In genomic region chr2:204407209-204408070, GRCh38 we compare ENCODE assay signal across 17 cellular contexts.
DNase-seq lines count a peak whose midpoint lies in the region; ATAC-seq and TF ChIP-seq lines count a peak whose summit lies in the region.
"Had no signal": no experiment of that assay in that cellular context is flagged by ENCODE, and none has a peak within 500 bp of the region (broad histone marks: within the 10 kb centered on the region; RNA-seq: fewer than 3 reads in every experiment).

No MANE protein-coding gene starts in this region.

- DNase-seq in HT1080 (ENCODE audit: low read depth) (peak; percentile 12), T1000 (lab: John Stamatoyannopoulos, UW) (peak; percentile 5), kidney glomerular epithelial cell (lab: John Stamatoyannopoulos, UW) (peak; percentile 0), right cardiac atrium (no peak), GM13976 (ENCODE audit: low spot score) (no peak)
- DNase-seq in stimulated activated CD4-positive, alpha-beta T cell treated with anti-CD3 and anti-CD28 coated beads, Interleukin-4, amount 100 ng/mL, for 24 hours: no peak
- DNase-seq: activated CD4-positive, alpha-beta T cell treated with anti-CD3 and anti-CD28 coated beads for 48 hours; anterior cingulate cortex; GM23248; Karpas-422; posterior cingulate gyrus; stimulated activated CD4-positive, alpha-beta T cell treated with anti-CD3 and anti-CD28 coated beads, Interleukin-1b, Interleukin-23, amount 100 ng/mL, for 48 hours had no signal

- no peak for TF ChIP-seq CTCF in 22Rv1 (IDR thresholded peaks at IDR 0.05)
- no peak for TF ChIP-seq CTCF in GM13976 (IDR thresholded peaks at IDR 0.05; ENCODE audit: borderline replicate concordance, control extremely low read depth, extremely low read depth, insufficient read depth, missing control alignments)

- H3K27me3 ChIP-seq in right cardiac atrium (ENCODE audit: control insufficient read depth, insufficient read depth): no peaks in the 10 kb centered on the region
- H3K27me3 ChIP-seq: tibial nerve had no signal

- H3K27ac ChIP-seq in 22Rv1 (peak overlapping the region; percentile 41), right cardiac atrium (ENCODE audit: low read length) (no peak overlapping the region)
- H3K27ac ChIP-seq: GM23248, tibial nerve had no signal

- ATAC-seq in right cardiac atrium (no peak), GM19397 (IDR thresholded peaks at IDR 0.05; ENCODE audit: unreplicated experiment) (no peak)
- ATAC-seq: GM12878, Panc1 had no signal

- H3K9me3 ChIP-seq in right cardiac atrium (ENCODE audit: control insufficient read depth, low read length): no peaks in the 10 kb centered on the region
- H3K9me3 ChIP-seq: tibial nerve had no signal

- H3K4me1 ChIP-seq in right cardiac atrium (ENCODE audit: control insufficient read depth, insufficient read depth, low read length): no peaks in the 10 kb centered on the region
- H3K4me1 ChIP-seq: tibial nerve had no signal

- in situ Hi-C loops in GM13976 (cut with MboI; ENCODE audit: low sequenced_read_pairs, unreplicated experiment): no loop called here

- H3K4me3 ChIP-seq in right cardiac atrium (ENCODE audit: low read length): no peak overlapping the region
- H3K4me3 ChIP-seq: GM12878, GM23248, tibial nerve had no signal

- intact Hi-C loops in right cardiac atrium (cut with DNase I): no loop called here

- WGBS in right cardiac atrium: 80% methylated on average over 6 of the region's 6 CpGs

Comparison
In these comparisons a context has a peak if more than half of its experiments do, and no peak if none do; other contexts are left out.
1. DNase-seq: peak in HT1080 (single experiment), T1000 (single experiment) and kidney glomerular epithelial cell (single experiment); none in stimulated activated CD4-positive, alpha-beta T cell treated with anti-CD3 and anti-CD28 coated beads, Interleukin-4, amount 100 ng/mL, for 24 hours (single experiment), right cardiac atrium (0 of 3) and GM13976 (single experiment).